In genomic region chr10:86305521-86305920, GRCh38 we compare ENCODE assay signal across 20 cellular contexts.
DNase-seq lines count a peak whose midpoint lies in the region; ATAC-seq and TF ChIP-seq lines count a peak whose summit lies in the region.
"Had no signal": no experiment of that assay in that cellular context is flagged by ENCODE, and none has a peak within 500 bp of the region (broad histone marks: within the 10 kb centered on the region; RNA-seq: fewer than 3 reads in every experiment).

No MANE protein-coding gene starts in this region.

- no peaks in the 10 kb centered on the region; the same call in 1 of the 2 replicates for H3K36me3 ChIP-seq in BE2C
- H3K36me3 ChIP-seq in sigmoid colon, result no peaks in the 10 kb centered on the region

- DNase-seq in NCI-H146 (lab: John Stamatoyannopoulos, UW), result peak; percentile 11
- no peak for DNase-seq in NCI-H146 treated with DMSO at 0.1 percent for 48 hours (lab: John Stamatoyannopoulos, UW; ENCODE audit: unreplicated experiment)
- DNase-seq in BE2C, result peak; percentile 44
- peak; percentile 72 for DNase-seq in NCI-H69 (lab: John Stamatoyannopoulos, UW)
- DNase-seq in sigmoid colon, result peak; percentile 21
- DNase-seq in foreskin keratinocyte, result no peak
- DNase-seq: CD4-positive, CD25-positive, alpha-beta regulatory T cell; GM23248; H7; HFFc6; Karpas-422; NCI-H1092; NCI-H1417 treated with DMSO at 0.1 percent for 48 hours; NCI-H187 treated with DMSO at 0.1 percent for 48 hours; NCI-H510A; SIG-M5; SK-N-SH had no signal

- no peaks in the 10 kb centered on the region for H3K27me3 ChIP-seq in BE2C
- no peaks in the 10 kb centered on the region for H3K27me3 ChIP-seq in sigmoid colon
- no peaks in the 10 kb centered on the region for H3K27me3 ChIP-seq in foreskin keratinocyte

- intact Hi-C loops in sigmoid colon (cut with DNase I), result no loop called here

- no peak for ATAC-seq in activated CD4-positive, CD25-positive, alpha-beta regulatory T cell treated with anti-CD3 and anti-CD28 coated beads, Interleukin-2, amount 50 U/mL, for 24 hours
- ATAC-seq in foreskin keratinocyte, result no peak
- ATAC-seq: HepG2 had no signal

- no peaks in the 10 kb centered on the region for H3K9me3 ChIP-seq in BE2C
- H3K9me3 ChIP-seq in sigmoid colon, result no peaks in the 10 kb centered on the region
- H3K9me3 ChIP-seq: SK-N-SH had no signal

- no peak for TF ChIP-seq POLR2A in sigmoid colon (IDR thresholded peaks at IDR 0.05)

- no peak overlapping the region for H3K4me3 ChIP-seq in BE2C (ENCODE audit: low read depth, low read length)
- H3K4me3 ChIP-seq in sigmoid colon, result no peak overlapping the region
- H3K4me3 ChIP-seq: GM23248 had no signal

- TF ChIP-seq CTCF in BE2C (IDR thresholded peaks at IDR 0.05; ENCODE audit: low read depth, low read length) (no peak), sigmoid colon (IDR thresholded peaks at IDR 0.05) (no peak), foreskin keratinocyte (conservative IDR thresholded peaks at IDR 0.05) (no peak)

- TF ChIP-seq EP300 in sigmoid colon (IDR thresholded peaks at IDR 0.05), result no peak

- H3K27ac ChIP-seq in sigmoid colon (no peak overlapping the region), foreskin keratinocyte (no peak overlapping the region)
- H3K27ac ChIP-seq: 22Rv1, GM23248 had no signal

- 49 to 63% methylated on average over 1 of the region's 1 CpG for WGBS in sigmoid colon, 2 donors

- peaks cover 29% of the 10 kb centered on the region for H3K4me1 ChIP-seq in BE2C
- no peaks in the 10 kb centered on the region for H3K4me1 ChIP-seq in sigmoid colon
- no peaks in the 10 kb centered on the region for H3K4me1 ChIP-seq in foreskin keratinocyte

Comparison
In these comparisons a context has a peak if more than half of its experiments do, and no peak if none do; other contexts are left out.
1. DNase-seq: peak in NCI-H146 (single experiment), BE2C (single experiment), NCI-H69 (single experiment) and sigmoid colon (single experiment); none in NCI-H146 treated with DMSO at 0.1 percent for 48 hours (single experiment) and foreskin keratinocyte (0 of 2).